Comparison of ENCODE assay signal across 1 cellular context in the genomic region with DNA sequence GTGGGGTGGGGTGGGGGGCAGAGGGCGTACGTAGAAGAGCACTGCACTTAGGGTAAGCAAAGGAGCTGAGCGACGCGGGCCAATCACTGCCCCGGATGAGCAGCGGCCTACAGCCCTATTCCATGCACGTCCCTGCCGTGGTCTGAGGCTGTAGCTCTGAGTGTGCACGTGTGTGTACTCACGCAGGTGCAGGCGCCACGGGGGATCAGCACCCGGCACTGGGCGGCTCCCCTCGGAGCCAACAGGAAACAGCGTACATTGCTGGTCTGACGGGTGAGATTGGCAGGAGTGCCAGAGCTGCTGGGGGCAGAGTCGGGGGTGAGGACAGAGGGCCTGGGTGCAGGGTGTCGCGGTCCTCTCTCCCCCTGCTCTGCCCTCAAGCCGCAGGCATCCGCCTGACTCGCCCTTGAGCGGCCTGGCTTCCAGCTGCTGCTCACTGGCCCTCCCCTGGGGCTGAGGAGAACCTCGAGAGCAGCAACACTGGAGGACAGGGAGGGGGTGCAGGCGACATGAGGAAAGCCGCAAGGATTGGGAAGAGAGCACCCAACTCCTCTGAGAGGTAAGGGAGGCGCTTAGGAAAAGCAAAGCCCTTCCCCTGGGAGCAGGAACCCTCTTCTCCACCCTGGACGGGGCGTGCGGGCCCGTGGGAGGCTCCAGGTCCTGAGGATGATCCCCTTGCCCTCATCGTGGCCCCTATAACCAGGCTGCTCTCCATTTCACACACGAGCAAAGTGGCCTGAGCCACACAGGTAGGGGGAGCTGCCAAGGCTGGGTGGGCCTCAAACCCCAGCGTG.
TF ChIP-seq lines count a peak whose summit lies in the region.

No MANE protein-coding gene starts in this region.

TF ChIP-seq in HepG2, 621 proteins besides CTCF, POLR2A, EP300 and RAD21 (continued from another document):
- TF ChIP-seq, protein P1, sequence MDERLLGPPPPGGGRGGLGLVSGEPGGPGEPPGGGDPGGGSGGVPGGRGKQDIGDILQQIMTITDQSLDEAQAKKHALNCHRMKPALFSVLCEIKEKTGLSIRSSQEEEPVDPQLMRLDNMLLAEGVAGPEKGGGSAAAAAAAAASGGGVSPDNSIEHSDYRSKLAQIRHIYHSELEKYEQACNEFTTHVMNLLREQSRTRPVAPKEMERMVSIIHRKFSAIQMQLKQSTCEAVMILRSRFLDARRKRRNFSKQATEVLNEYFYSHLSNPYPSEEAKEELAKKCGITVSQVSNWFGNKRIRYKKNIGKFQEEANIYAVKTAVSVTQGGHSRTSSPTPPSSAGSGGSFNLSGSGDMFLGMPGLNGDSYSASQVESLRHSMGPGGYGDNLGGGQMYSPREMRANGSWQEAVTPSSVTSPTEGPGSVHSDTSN (CRISPR knock-in tag; IDR thresholded peaks at IDR 0.05) = no peak
- no peak for TF ChIP-seq ZBTB3 (CRISPR knock-in tag; IDR thresholded peaks at IDR 0.05; ENCODE audit: borderline replicate concordance, low read depth)
- TF ChIP-seq ZNF24 (IDR thresholded peaks at IDR 0.05) = no peak
- TF ChIP-seq HNRNPUL1 (IDR thresholded peaks at IDR 0.05; ENCODE audit: low read depth, low read length) = no peak
- TF ChIP-seq ZNF607 (CRISPR knock-in tag; IDR thresholded peaks at IDR 0.05; ENCODE audit: borderline replicate concordance) = no peak
- TF ChIP-seq, protein P2, sequence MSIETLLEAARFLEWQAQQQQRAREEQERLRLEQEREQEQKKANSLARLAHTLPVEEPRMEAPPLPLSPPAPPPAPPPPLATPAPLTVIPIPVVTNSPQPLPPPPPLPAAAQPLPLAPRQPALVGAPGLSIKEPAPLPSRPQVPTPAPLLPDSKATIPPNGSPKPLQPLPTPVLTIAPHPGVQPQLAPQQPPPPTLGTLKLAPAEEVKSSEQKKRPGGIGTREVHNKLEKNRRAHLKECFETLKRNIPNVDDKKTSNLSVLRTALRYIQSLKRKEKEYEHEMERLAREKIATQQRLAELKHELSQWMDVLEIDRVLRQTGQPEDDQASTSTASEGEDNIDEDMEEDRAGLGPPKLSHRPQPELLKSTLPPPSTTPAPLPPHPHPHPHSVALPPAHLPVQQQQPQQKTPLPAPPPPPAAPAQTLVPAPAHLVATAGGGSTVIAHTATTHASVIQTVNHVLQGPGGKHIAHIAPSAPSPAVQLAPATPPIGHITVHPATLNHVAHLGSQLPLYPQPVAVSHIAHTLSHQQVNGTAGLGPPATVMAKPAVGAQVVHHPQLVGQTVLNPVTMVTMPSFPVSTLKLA (IDR thresholded peaks at IDR 0.05) = peak; percentile 58
- no peak for TF ChIP-seq ZNF101 (CRISPR knock-in tag; IDR thresholded peaks at IDR 0.05; ENCODE audit: borderline replicate concordance, low read depth)
- TF ChIP-seq NCOR1 (IDR thresholded peaks at IDR 0.05; ENCODE audit: borderline replicate concordance, low read length) = no peak
TF ChIP-seq in HepG2: peak in this region for 2.
